15 cellular contexts compared by ENCODE assay signal in the genomic region with DNA sequence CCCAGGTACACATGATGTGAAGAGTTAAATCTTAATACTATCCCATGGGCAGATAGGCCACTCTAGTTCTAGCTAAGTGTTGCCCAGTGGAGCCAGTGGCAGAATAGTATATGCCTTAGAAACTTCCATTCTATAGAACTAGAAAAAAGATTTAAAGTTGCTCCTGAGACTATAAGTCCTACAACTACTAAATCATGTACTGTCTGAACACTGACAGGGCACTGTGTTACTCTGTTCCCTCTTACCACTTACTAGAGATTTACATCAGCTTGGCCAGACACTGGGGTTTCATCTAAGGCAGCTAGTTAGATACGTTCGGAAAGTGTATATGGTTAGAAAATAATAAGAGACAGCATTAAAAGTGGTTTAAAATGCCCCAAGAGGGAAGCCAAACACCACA.
"Had no signal": no experiment of that assay in that cellular context is flagged by ENCODE, and none has a peak within 500 bp of the region (broad histone marks: within the 10 kb centered on the region; RNA-seq: fewer than 3 reads in every experiment).

No MANE protein-coding gene starts in this region.

- H3K9me3 ChIP-seq: left ventricle myocardium inferior, psoas muscle, right lobe of liver, upper lobe of left lung had no signal

- ATAC-seq: right lobe of liver; stimulated activated memory B cell treated with anti-CD40 and anti-IgM and Interleukin-4, amounts not matched to agents 10 μg/mL and 1 μg/mL and 100 μg/mL, for 72 hours had no signal

- H3K27ac ChIP-seq: left ventricle myocardium inferior, psoas muscle, right lobe of liver, upper lobe of left lung had no signal

- H3K4me1 ChIP-seq: psoas muscle, right lobe of liver, upper lobe of left lung had no signal

- H3K4me3 ChIP-seq: left ventricle myocardium inferior, psoas muscle, right lobe of liver, upper lobe of left lung had no signal

- H3K27me3 ChIP-seq: right lobe of liver, upper lobe of left lung had no signal

- DNase-seq: activated CD4-positive, alpha-beta T cell treated with anti-CD3 and anti-CD28 coated beads for 1 hour; activated CD4-positive, alpha-beta T cell treated with anti-CD3 and anti-CD28 coated beads, Interleukin-2, amount 50 U/mL, for 4 hours; activated naive CD4-positive, alpha-beta T cell; activated naive CD8-positive, alpha-beta T cell treated with anti-CD3 and anti-CD28 coated beads, Interleukin-2, amount 10 ng/mL, durations not matched to agents 7 days and 5 days; activated T-cell treated with anti-CD3 and anti-CD28 coated beads for 4 hours; erythroblast; kidney; left ventricle myocardium inferior; mesendoderm; nephron progenitor cell; psoas muscle; right lobe of liver; substantia nigra; upper lobe of left lung had no signal

- H3K36me3 ChIP-seq: left ventricle myocardium inferior, right lobe of liver, upper lobe of left lung had no signal
